Comparison of ENCODE assay signal across 8 cellular contexts in genomic region chr12:27710592-27711311, GRCh38.
A peak's percentile ranks its signal among the peaks of the same experiment; 100 is the strongest.
DNase-seq lines count a peak whose midpoint lies in the region; ATAC-seq and TF ChIP-seq lines count a peak whose summit lies in the region.

TSS of gene MRPS35 (plus strand) at chr12:27710832. CDS start at chr12:27710844, 12 bp downstream.

- peak within 1 kb of the TSS; percentile 59 for H3K27ac ChIP-seq in caudate nucleus (ENCODE audit: low read depth, low read length)

- ATAC-seq in GM18907 (IDR thresholded peaks at IDR 0.05; ENCODE audit: unreplicated experiment) (peak; percentile 98), HG03139 (IDR thresholded peaks at IDR 0.05; ENCODE audit: unreplicated experiment) (peak; percentile 95)

- peak within 1 kb of the TSS; percentile 73 for H3K4me3 ChIP-seq in AG09309 (ENCODE audit: control insufficient read depth, low read depth, low read length)

- TF ChIP-seq CTCF in AG09309 (IDR thresholded peaks at IDR 0.05; ENCODE audit: control insufficient read depth, insufficient read depth, low read depth, low read length, missing control alignments), result no peak

- DNase-seq in AG09309 (ENCODE audit: low read depth) (peak; percentile 73), NCI-H345 (lab: John Stamatoyannopoulos, UW) (peak; percentile 88), caudate nucleus (lab: John Stamatoyannopoulos, UW) (peak; percentile 10 to 93 (median 87)), islet precursor cell (peak; percentile 97)
- DNase-seq in activated CD4-positive, CD25-positive, alpha-beta regulatory T cell (lab: John Stamatoyannopoulos, UW), result peak; percentile 75 to 86 (median 82)
- DNase-seq in stimulated activated CD4-positive, alpha-beta T cell treated with anti-CD3 and anti-CD28 coated beads, Interleukin-12 subunit alpha, Interleukin-12 subunit beta, amount 100 ng/mL, for 4 hours, result peak; percentile 89

Comparison
In these comparisons a context has a peak if more than half of its experiments do, and no peak if none do; other contexts are left out.
1. Peak in every context shown above with its lines: DNase-seq, ATAC-seq, H3K4me3 ChIP-seq and H3K27ac ChIP-seq.